ENCODE assay signal across 21 cellular contexts in the genomic region with DNA sequence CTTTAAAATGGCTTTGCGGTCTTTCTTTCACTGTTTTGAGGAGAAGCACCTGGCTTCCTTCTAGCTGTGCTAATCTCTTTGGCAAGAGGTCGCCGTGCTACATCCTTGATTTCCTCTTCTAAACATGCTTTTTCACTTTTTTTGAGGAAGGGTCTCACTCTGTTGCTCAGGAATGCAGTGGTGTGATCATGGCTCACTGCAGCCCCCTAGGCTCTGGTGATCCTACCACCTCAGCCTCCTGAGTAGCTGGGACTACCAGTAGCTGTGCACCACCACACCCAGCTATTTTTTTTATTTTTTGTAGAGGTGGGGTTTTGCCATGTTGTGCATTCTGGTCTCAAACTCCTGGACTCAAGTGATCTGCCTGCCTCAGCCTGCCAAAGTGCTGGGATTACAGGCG.
"Had no signal": no experiment of that assay in that cellular context is flagged by ENCODE, and none has a peak within 500 bp of the region (broad histone marks: within the 10 kb centered on the region; RNA-seq: fewer than 3 reads in every experiment).

No MANE protein-coding gene starts in this region.

- H3K4me2 ChIP-seq: smooth muscle cell had no signal

- H3K27ac Mint-ChIP-seq: activated CD4-positive, alpha-beta memory T cell treated with anti-CD3 and anti-CD28 coated beads, Interleukin-2, amount 10 ng/mL, durations not matched to agents 7 days and 5 days; activated naive CD4-positive, alpha-beta T cell treated with anti-CD3 and anti-CD28 coated beads for 36 hours; activated naive CD8-positive, alpha-beta T cell treated with anti-CD3 and anti-CD28 coated beads, Interleukin-2, amount 10 ng/mL, durations not matched to agents 7 days and 5 days; activated T-cell treated with anti-CD3 and anti-CD28 coated beads, Interleukin-2, amount 50 U/mL, for 72 hours; stimulated activated naive B cell treated with anti-CD40 and anti-IgM and Interleukin-4, amounts not matched to agents 10 μg/mL and 1 μg/mL and 100 μg/mL, for 72 hours; T-helper 1 cell treated with Interleukin-12 subunit alpha and Interleukin-12 subunit beta and Interleukin-4 antibody, amounts not matched to agents 30 μg/mL and 1 μg/mL, for 36 hours had no signal

- H3K4me3 ChIP-seq: sigmoid colon, smooth muscle cell, testis, uterus had no signal

- DNase-seq: activated CD4-positive, alpha-beta memory T cell treated with anti-CD3 and anti-CD28 coated beads, Interleukin-2, amount 10 ng/mL, durations not matched to agents 7 days and 5 days; activated CD4-positive, alpha-beta T cell treated with anti-CD3 and anti-CD28 coated beads for 48 hours; activated effector memory CD4-positive, alpha-beta T cell treated with Interleukin-2 at 50 U/mL for 16 hours; activated naive CD4-positive, alpha-beta T cell treated with anti-CD3 and anti-CD28 coated beads for 36 hours; activated naive CD8-positive, alpha-beta T cell treated with anti-CD3 and anti-CD28 coated beads, Interleukin-2, amount 10 ng/mL, durations not matched to agents 7 days and 5 days; activated T-cell treated with anti-CD3 and anti-CD28 coated beads, Interleukin-2, amount 50 U/mL, for 72 hours; amniotic stem cell; kidney glomerular epithelial cell; naive thymus-derived CD4-positive, alpha-beta T cell; occipital lobe; posterior cingulate gyrus; sigmoid colon; stimulated activated CD4-positive, alpha-beta T cell treated with anti-CD3 and anti-CD28 coated beads, Interleukin-15, amount 100 ng/mL, for 24 hours; stimulated activated naive B cell treated with anti-CD40 and anti-IgM and Interleukin-4, amounts not matched to agents 10 μg/mL and 1 μg/mL and 100 μg/mL, for 72 hours; testis; trophoblast cell; uterus had no signal

- H3K27me3 Mint-ChIP-seq: stimulated activated naive B cell treated with anti-CD40 and anti-IgM and Interleukin-4, amounts not matched to agents 10 μg/mL and 1 μg/mL and 100 μg/mL, for 72 hours had no signal

- H3K4me1 ChIP-seq: foreskin keratinocyte, sigmoid colon, testis, uterus had no signal

- H3K27ac ChIP-seq: foreskin keratinocyte, testis, uterus had no signal

- H3K9me3 ChIP-seq: sigmoid colon, testis, uterus had no signal

- H3K36me3 Mint-ChIP-seq: activated naive CD8-positive, alpha-beta T cell treated with anti-CD3 and anti-CD28 coated beads, Interleukin-2, amount 10 ng/mL, durations not matched to agents 7 days and 5 days had no signal

- H3K9me3 Mint-ChIP-seq: activated CD4-positive, alpha-beta memory T cell treated with anti-CD3 and anti-CD28 coated beads, Interleukin-2, amount 10 ng/mL, durations not matched to agents 7 days and 5 days; activated naive CD4-positive, alpha-beta T cell treated with anti-CD3 and anti-CD28 coated beads for 36 hours; activated naive CD8-positive, alpha-beta T cell treated with anti-CD3 and anti-CD28 coated beads, Interleukin-2, amount 10 ng/mL, durations not matched to agents 7 days and 5 days; naive thymus-derived CD4-positive, alpha-beta T cell; neural crest cell; T-helper 1 cell treated with Interleukin-12 subunit alpha and Interleukin-12 subunit beta and Interleukin-4 antibody, amounts not matched to agents 30 μg/mL and 1 μg/mL, for 36 hours had no signal

- H3K36me3 ChIP-seq: sigmoid colon, uterus had no signal

- H3K4me1 Mint-ChIP-seq: activated CD4-positive, alpha-beta memory T cell treated with anti-CD3 and anti-CD28 coated beads, Interleukin-2, amount 10 ng/mL, durations not matched to agents 7 days and 5 days; neural crest cell had no signal

- H3K27me3 ChIP-seq: foreskin keratinocyte, sigmoid colon, testis, uterus had no signal

- H3K4me3 Mint-ChIP-seq: activated CD4-positive, alpha-beta memory T cell treated with anti-CD3 and anti-CD28 coated beads, Interleukin-2, amount 10 ng/mL, durations not matched to agents 7 days and 5 days; activated naive CD4-positive, alpha-beta T cell treated with anti-CD3 and anti-CD28 coated beads for 36 hours; activated naive CD8-positive, alpha-beta T cell treated with anti-CD3 and anti-CD28 coated beads, Interleukin-2, amount 10 ng/mL, durations not matched to agents 7 days and 5 days; activated T-cell treated with anti-CD3 and anti-CD28 coated beads, Interleukin-2, amount 50 U/mL, for 72 hours; naive thymus-derived CD4-positive, alpha-beta T cell; neural crest cell; stimulated activated naive B cell treated with anti-CD40 and anti-IgM and Interleukin-4, amounts not matched to agents 10 μg/mL and 1 μg/mL and 100 μg/mL, for 72 hours; T-helper 1 cell treated with Interleukin-12 subunit alpha and Interleukin-12 subunit beta and Interleukin-4 antibody, amounts not matched to agents 30 μg/mL and 1 μg/mL, for 36 hours had no signal
